ENCODE assay signal across 8 cellular contexts in the genomic region with DNA sequence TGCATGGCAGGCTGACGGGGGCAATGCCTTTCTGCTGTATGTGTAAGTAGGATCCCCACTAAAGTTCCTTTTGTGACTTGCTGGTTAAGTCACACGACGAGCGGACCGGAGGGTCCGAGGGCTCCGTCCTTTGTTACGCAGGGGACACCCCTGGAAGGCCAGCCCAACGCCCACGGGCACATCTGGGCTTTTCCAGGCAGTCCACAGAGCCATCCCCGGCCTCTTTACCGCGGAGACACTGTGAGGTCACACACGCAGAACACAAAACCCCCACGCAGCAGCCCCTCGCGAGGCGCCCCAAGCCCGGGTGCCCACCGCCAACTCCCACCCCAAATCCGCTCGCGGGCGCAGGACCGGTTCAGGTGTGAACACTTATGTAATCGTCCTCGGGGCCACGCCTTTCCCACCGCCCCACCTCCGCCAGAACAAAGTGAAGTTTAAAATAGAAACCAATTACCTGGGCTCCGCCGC. TPM values are rescaled to one million over a fixed set of nuclear protein-coding genes. Genes with fewer than 3 reads are reported as not detected.
A peak's percentile ranks its signal among the peaks of the same experiment; 100 is the strongest.
DNase-seq lines count a peak whose midpoint lies in the region; ATAC-seq and TF ChIP-seq lines count a peak whose summit lies in the region.

No MANE protein-coding gene starts in this region.

- no peaks in the 10 kb centered on the region for H3K27me3 ChIP-seq in A673 (replicated peaks; ENCODE audit: insufficient read depth, low read depth, low read length, poor library complexity)
- no peaks in the 10 kb centered on the region for H3K27me3 ChIP-seq in liver (ENCODE audit: control insufficient read depth in 4 of 4, insufficient read depth in 4 of 4, low read length in 3 of 4)
- H3K27me3 ChIP-seq in stomach = peaks cover 0 to 7% (median 0%) of the 10 kb centered on the region in 3 donors

- H3K36me3 Mint-ChIP-seq in central memory CD8-positive, alpha-beta T cell (ENCODE audit: insufficient read depth) = peaks cover 17% of the 10 kb centered on the region

- H3K9me3 ChIP-seq in A673 (ENCODE audit: low read depth, low read length, poor library complexity, severe bottlenecking) (no peaks in the 10 kb centered on the region), SK-N-MC (ENCODE audit: low read depth, low read length) (no peaks in the 10 kb centered on the region), liver (ENCODE audit: control insufficient read depth in 4 of 4, low read length in 3 of 4) (no peaks in the 10 kb centered on the region), stomach (no peaks in the 10 kb centered on the region)

- peaks cover 94% of the 10 kb centered on the region for H3K27me3 Mint-ChIP-seq in central memory CD8-positive, alpha-beta T cell

- H3K27ac ChIP-seq in A673 (ENCODE audit: low read depth, low read length, poor library complexity, severe bottlenecking) (peak overlapping the region; percentile 70), SK-N-MC (no peak overlapping the region), liver (ENCODE audit: low read depth in 1 of 2, low read length in 2 of 2) (peak overlapping the region; percentile 67 to 77), stomach (peak overlapping the region; percentile 77 to 97 (median 90))

- no peak for TF ChIP-seq RAD21 in liver (IDR thresholded peaks at IDR 0.05)

- peak overlapping the region; percentile 81 for H3K4me3 Mint-ChIP-seq in central memory CD8-positive, alpha-beta T cell

- TF ChIP-seq CTCF in A673 (conservative IDR thresholded peaks at IDR 0.05; ENCODE audit: low read depth, low read length) = no peak
- no peak for TF ChIP-seq CTCF in GM20000 (IDR thresholded peaks at IDR 0.05; ENCODE audit: extremely low read depth, missing control alignments)
- no peak for TF ChIP-seq CTCF in liver (IDR thresholded peaks at IDR 0.05; ENCODE audit: low read depth, low read length, missing input control)
- TF ChIP-seq CTCF in stomach (IDR thresholded peaks at IDR 0.05) = no peak

- intact Hi-C loops in A673 (cut with micrococcal nuclease; ENCODE audit: unreplicated experiment) (no loop called here), stomach (cut with DNase I; ENCODE audit: low total_unique reads) (no loop called here)

- peaks cover 30% of the 10 kb centered on the region for H3K4me1 Mint-ChIP-seq in central memory CD8-positive, alpha-beta T cell

- CTCF ChIA-PET in A673 (lab: Charles Lee) = no interaction called here

- POLR2A ChIA-PET in A673 (lab: Charles Lee; ENCODE audit: low non-redundant PET) = interaction anchor here (0.6 kb wide), 1 partner anchor 232 kb away, joined by 3 read pairs; no protein-coding TSS in a partner anchor

- H3K9me3 Mint-ChIP-seq in central memory CD8-positive, alpha-beta T cell = no peaks in the 10 kb centered on the region

- WGBS in liver = under 1% methylated on average over 32 of the region's 32 CpGs
- 0 to 1% (median 1%) methylated on average over 29 to 32 of the region's 32 CpGs for WGBS in stomach, 5 donors

- H3K4me1 ChIP-seq in A673 (ENCODE audit: insufficient read depth, low read length, poor library complexity, severe bottlenecking) = peaks cover 46% of the 10 kb centered on the region
- H3K4me1 ChIP-seq in liver (ENCODE audit: control insufficient read depth in 4 of 4, insufficient read depth in 4 of 4, low read length in 3 of 4) = peaks cover 0 to 42% (median 26%) of the 10 kb centered on the region in 4 donors
- H3K4me1 ChIP-seq in stomach = peaks cover 22 to 78% (median 62%) of the 10 kb centered on the region in 4 donors

- TF ChIP-seq EP300 in stomach (IDR thresholded peaks at IDR 0.05) = no peak

- no peak for TF ChIP-seq POLR2A in stomach (IDR thresholded peaks at IDR 0.05)

- no TSS peak for BruUV-seq in A673 (replicated peaks; lab: Mats Ljungman, UMichigan)

- peak overlapping the region; percentile 67 for H3K27ac Mint-ChIP-seq in central memory CD8-positive, alpha-beta T cell (ENCODE audit: low read depth)

- peak; percentile 34 for ATAC-seq in central memory CD8-positive, alpha-beta T cell (replicated peaks; ENCODE audit: extremely low read depth, poor library complexity, severe bottlenecking)
- ATAC-seq in GM19463 (IDR thresholded peaks at IDR 0.05; ENCODE audit: unreplicated experiment) = no peak
- ATAC-seq in GM19023 (IDR thresholded peaks at IDR 0.05; ENCODE audit: unreplicated experiment) = no peak

- DNase-seq in A673 (ENCODE audit: low spot score) = peak; percentile 33
- DNase-seq in GM20000 (ENCODE audit: low spot score) = peak; percentile 65
- DNase-seq in SK-N-MC (ENCODE audit: low read depth, low spot score) = no peak
- DNase-seq in central memory CD8-positive, alpha-beta T cell (ENCODE audit: low spot score in 2 of 2) = no peak
- peak; percentile 76 for DNase-seq in stomach

- H3K4me3 ChIP-seq in A673 (ENCODE audit: low read depth, low read length, poor library complexity, severe bottlenecking) (peak overlapping the region; percentile 74), SK-N-MC (peak overlapping the region; percentile 79), liver (ENCODE audit: low read depth in 1 of 3, low read length in 3 of 3) (peak overlapping the region; percentile 71 to 97 (median 73)), stomach (peak overlapping the region; percentile 72 to 83 (median 80))

- H3K36me3 ChIP-seq in A673 (ENCODE audit: insufficient read depth, low read length, poor library complexity, severe bottlenecking) = no peaks in the 10 kb centered on the region
- H3K36me3 ChIP-seq in SK-N-MC (ENCODE audit: insufficient read depth, low read length) = no peaks in the 10 kb centered on the region
- no peaks in the 10 kb centered on the region for H3K36me3 ChIP-seq in liver (ENCODE audit: control insufficient read depth in 4 of 4, insufficient read depth in 3 of 4, low read depth in 1 of 4, low read length in 3 of 4)
- no peaks in the 10 kb centered on the region for H3K36me3 ChIP-seq in stomach

- H3K9ac ChIP-seq in SK-N-MC (ENCODE audit: insufficient read length) (peak overlapping the region; percentile 70), liver (ENCODE audit: low read depth in 1 of 2, low read length in 2 of 2) (peak overlapping the region; percentile 30 to 59)

TF ChIP-seq in liver, 16 proteins besides CTCF, POLR2A, EP300 and RAD21:
- no peak for TF ChIP-seq TAF1 (conservative IDR thresholded peaks at IDR 0.05)
- TF ChIP-seq, protein P1, sequence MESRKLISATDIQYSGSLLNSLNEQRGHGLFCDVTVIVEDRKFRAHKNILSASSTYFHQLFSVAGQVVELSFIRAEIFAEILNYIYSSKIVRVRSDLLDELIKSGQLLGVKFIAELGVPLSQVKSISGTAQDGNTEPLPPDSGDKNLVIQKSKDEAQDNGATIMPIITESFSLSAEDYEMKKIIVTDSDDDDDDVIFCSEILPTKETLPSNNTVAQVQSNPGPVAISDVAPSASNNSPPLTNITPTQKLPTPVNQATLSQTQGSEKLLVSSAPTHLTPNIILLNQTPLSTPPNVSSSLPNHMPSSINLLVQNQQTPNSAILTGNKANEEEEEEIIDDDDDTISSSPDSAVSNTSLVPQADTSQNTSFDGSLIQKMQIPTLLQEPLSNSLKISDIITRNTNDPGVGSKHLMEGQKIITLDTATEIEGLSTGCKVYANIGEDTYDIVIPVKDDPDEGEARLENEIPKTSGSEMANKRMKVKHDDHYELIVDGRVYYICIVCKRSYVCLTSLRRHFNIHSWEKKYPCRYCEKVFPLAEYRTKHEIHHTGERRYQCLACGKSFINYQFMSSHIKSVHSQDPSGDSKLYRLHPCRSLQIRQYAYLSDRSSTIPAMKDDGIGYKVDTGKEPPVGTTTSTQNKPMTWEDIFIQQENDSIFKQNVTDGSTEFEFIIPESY (IDR thresholded peaks at IDR 0.05) = no peak
- TF ChIP-seq, protein P2, sequence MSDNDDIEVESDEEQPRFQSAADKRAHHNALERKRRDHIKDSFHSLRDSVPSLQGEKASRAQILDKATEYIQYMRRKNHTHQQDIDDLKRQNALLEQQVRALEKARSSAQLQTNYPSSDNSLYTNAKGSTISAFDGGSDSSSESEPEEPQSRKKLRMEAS (IDR thresholded peaks at IDR 0.05) = no peak

RNA-seq across cellular contexts. Expression of gene ZNF516, which starts 4.3 kb away (rescaled TPM):
- total RNA-seq in A673 (2021) (32.3 and 43.8 TPM in 2 replicates), liver (10 to 100 TPM; 10.9 to 12.2 TPM), stomach (10 to 100 TPM; 12.8 to 25.9 (median 17.0) TPM)
- polyA plus RNA-seq in liver (1 to 10 TPM; 2.5 to 4.2 TPM), stomach (1 to 10 TPM; 2.3 to 6.9 (median 3.2) TPM)

Comparison
In these comparisons a context has a peak if more than half of its experiments do, and no peak if none do; other contexts are left out.
1. DNase-seq: peak in A673 (single experiment), GM20000 (single experiment) and stomach (single experiment); none in SK-N-MC (single experiment) and central memory CD8-positive, alpha-beta T cell (0 of 2).
2. Peak in every context shown above with its lines, with median percentiles within 50 percentile points of each other: H3K4me3 ChIP-seq.